8 cellular contexts compared by ENCODE assay signal in the genomic region with DNA sequence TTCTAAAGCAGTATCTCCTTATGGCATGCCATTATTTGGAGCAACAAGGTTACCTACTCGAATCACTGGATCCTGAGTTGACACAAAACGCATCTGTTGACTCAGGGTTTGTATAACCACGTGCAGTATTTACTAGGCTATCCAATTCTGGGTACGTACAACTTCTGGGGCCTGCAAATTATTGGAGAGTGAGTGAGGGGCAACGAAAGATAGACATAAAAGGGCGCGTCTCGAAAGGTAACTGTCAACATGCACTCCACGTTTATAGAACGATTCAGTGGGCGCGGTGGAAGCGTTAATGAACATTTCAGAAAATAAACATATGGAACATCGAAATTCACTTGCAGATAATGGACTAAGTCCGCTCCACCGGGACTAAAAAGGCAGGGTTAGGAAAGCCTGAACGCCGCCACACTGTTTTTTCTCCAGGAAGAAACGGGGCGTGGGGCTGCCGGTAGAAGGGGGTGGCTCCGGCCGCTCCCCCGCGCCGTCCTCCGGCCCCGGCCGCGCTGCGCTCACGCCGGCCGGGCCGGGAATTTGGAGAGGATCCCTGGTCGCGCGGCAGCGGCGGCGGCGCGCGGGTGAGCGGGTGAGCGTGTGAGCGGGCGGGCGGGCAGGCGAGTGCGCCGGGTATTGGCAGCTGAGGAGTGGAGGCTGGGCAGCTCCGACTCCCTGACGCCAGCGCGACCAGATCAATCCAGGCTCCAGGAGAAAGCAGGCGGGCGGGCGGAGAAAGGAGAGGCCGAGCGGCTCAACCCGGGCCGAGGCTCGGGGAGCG. TPM values are rescaled to one million over a fixed set of nuclear protein-coding genes. Genes with fewer than 3 reads are reported as not detected.
DNase-seq lines count a peak whose midpoint lies in the region; ATAC-seq and TF ChIP-seq lines count a peak whose summit lies in the region.

Gene SMAD1, plus strand, starts transcription at position 690 of the 778 bp plus-strand sequence. CDS start 32,761 bp downstream, outside the sequence.

- DNase-seq in NCI-H345 (lab: John Stamatoyannopoulos, UW) = peak; percentile 40
- DNase-seq in NCI-H345 treated with DMSO at 0.1 percent for 48 hours (lab: John Stamatoyannopoulos, UW; ENCODE audit: unreplicated experiment) = no peak
- peak; percentile 36 for DNase-seq in NCI-H146 treated with DMSO at 0.1 percent for 48 hours (lab: John Stamatoyannopoulos, UW; ENCODE audit: unreplicated experiment)
- peak; percentile 79 for DNase-seq in WTC11 (ENCODE audit: low spot score)
- DNase-seq in dermis microvascular lymphatic vessel endothelial cell (ENCODE audit: low read depth in 2 of 2) = peak in 1 of 2 donors; percentile 84
- peak; percentile 93 for DNase-seq in left lobe of liver (ENCODE audit: low spot score)
- peak in 3 of 4 experiments; percentile 13 to 38 (median 33) for DNase-seq in stimulated activated CD4-positive, alpha-beta T cell treated with anti-CD3 and anti-CD28 coated beads, Interleukin-1b, Interleukin-23, amount 100 ng/mL, for 24 hours (ENCODE audit: low read depth in 4 of 4, low spot score in 1 of 4)

- peak; percentile 60 for ATAC-seq in HG02642 (IDR thresholded peaks at IDR 0.05; ENCODE audit: poor library complexity, unreplicated experiment)
- ATAC-seq in WTC11 = peak; percentile 81
- ATAC-seq in left lobe of liver = peak; percentile 93

- POLR2A ChIA-PET in WTC11 (lab: Charles Lee) = no interaction called here

- peak within 1 kb of the TSS; percentile 85 for H3K4me3 Mint-ChIP-seq in WTC11

- no peak for TF ChIP-seq CTCF in WTC11 (IDR thresholded peaks at IDR 0.05)

- peaks cover 13% of the 10 kb centered on the region for H3K27me3 Mint-ChIP-seq in WTC11 (ENCODE audit: low read depth)

- H3K36me3 Mint-ChIP-seq in WTC11 = peaks cover 5% of the 10 kb centered on the region; the same call in 1 of the 2 replicates

- CTCF ChIA-PET in WTC11 (lab: Charles Lee) = interaction anchor here (1.2 kb wide), 1 partner anchor 248 kb away, joined by 3 read pairs; no protein-coding TSS in a partner anchor

- H3K4me1 Mint-ChIP-seq in WTC11 = peaks cover 13% of the 10 kb centered on the region

- H3K27ac Mint-ChIP-seq in WTC11 = peak within 1 kb of the TSS; percentile 39; the same call in 1 of the 2 replicates

- peaks cover 7% of the 10 kb centered on the region for H3K9me3 Mint-ChIP-seq in WTC11

TF ChIP-seq in WTC11, 78 proteins besides CTCF, POLR2A, EP300 and RAD21 (continues in another document):
- TF ChIP-seq CBFB (CRISPR knock-in tag; IDR thresholded peaks at IDR 0.05; ENCODE audit: low read depth) (no peak), NR3C1 (CRISPR knock-in tag; conservative IDR thresholded peaks at IDR 0.05; ENCODE audit: low read depth) (no peak), CREB1 (CRISPR knock-in tag; IDR thresholded peaks at IDR 0.05) (no peak), PREB (CRISPR knock-in tag; IDR thresholded peaks at IDR 0.05; ENCODE audit: borderline replicate concordance) (no peak), ESRRA (CRISPR knock-in tag; IDR thresholded peaks at IDR 0.05; ENCODE audit: borderline replicate concordance) (0 out of 2 replicates have a peak, but pooled peaks have one; percentile 68), ATF1 (CRISPR knock-in tag; IDR thresholded peaks at IDR 0.05) (no peak), ZBTB21 (CRISPR knock-in tag; IDR thresholded peaks at IDR 0.05; ENCODE audit: borderline replicate concordance) (no peak), TEAD4 (CRISPR knock-in tag; IDR thresholded peaks at IDR 0.05) (no peak), TCF7 (CRISPR knock-in tag; IDR thresholded peaks at IDR 0.05; ENCODE audit: low read depth) (0 out of 2 replicates have a peak, but pooled peaks have one; percentile 35), TEAD1 (CRISPR knock-in tag; IDR thresholded peaks at IDR 0.05) (0 out of 2 replicates have a peak, but pooled peaks have one; percentile 43)
- TF ChIP-seq, protein P1, sequence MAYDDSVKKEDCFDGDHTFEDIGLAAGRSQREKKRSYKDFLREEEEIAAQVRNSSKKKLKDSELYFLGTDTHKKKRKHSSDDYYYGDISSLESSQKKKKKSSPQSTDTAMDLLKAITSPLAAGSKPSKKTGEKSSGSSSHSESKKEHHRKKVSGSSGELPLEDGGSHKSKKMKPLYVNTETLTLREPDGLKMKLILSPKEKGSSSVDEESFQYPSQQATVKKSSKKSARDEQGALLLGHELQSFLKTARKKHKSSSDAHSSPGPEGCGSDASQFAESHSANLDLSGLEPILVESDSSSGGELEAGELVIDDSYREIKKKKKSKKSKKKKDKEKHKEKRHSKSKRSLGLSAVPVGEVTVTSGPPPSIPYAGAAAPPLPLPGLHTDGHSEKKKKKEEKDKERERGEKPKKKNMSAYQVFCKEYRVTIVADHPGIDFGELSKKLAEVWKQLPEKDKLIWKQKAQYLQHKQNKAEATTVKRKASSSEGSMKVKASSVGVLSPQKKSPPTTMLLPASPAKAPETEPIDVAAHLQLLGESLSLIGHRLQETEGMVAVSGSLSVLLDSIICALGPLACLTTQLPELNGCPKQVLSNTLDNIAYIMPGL (CRISPR knock-in tag; IDR thresholded peaks at IDR 0.05) = no peak
- TF ChIP-seq, protein P2, sequence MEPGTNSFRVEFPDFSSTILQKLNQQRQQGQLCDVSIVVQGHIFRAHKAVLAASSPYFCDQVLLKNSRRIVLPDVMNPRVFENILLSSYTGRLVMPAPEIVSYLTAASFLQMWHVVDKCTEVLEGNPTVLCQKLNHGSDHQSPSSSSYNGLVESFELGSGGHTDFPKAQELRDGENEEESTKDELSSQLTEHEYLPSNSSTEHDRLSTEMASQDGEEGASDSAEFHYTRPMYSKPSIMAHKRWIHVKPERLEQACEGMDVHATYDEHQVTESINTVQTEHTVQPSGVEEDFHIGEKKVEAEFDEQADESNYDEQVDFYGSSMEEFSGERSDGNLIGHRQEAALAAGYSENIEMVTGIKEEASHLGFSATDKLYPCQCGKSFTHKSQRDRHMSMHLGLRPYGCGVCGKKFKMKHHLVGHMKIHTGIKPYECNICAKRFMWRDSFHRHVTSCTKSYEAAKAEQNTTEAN (CRISPR knock-in tag; IDR thresholded peaks at IDR 0.05) = peak; percentile 56; the same call in 1 of the 2 replicates
- TF ChIP-seq, protein P3, sequence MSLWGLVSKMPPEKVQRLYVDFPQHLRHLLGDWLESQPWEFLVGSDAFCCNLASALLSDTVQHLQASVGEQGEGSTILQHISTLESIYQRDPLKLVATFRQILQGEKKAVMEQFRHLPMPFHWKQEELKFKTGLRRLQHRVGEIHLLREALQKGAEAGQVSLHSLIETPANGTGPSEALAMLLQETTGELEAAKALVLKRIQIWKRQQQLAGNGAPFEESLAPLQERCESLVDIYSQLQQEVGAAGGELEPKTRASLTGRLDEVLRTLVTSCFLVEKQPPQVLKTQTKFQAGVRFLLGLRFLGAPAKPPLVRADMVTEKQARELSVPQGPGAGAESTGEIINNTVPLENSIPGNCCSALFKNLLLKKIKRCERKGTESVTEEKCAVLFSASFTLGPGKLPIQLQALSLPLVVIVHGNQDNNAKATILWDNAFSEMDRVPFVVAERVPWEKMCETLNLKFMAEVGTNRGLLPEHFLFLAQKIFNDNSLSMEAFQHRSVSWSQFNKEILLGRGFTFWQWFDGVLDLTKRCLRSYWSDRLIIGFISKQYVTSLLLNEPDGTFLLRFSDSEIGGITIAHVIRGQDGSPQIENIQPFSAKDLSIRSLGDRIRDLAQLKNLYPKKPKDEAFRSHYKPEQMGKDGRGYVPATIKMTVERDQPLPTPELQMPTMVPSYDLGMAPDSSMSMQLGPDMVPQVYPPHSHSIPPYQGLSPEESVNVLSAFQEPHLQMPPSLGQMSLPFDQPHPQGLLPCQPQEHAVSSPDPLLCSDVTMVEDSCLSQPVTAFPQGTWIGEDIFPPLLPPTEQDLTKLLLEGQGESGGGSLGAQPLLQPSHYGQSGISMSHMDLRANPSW (CRISPR knock-in tag; conservative IDR thresholded peaks at IDR 0.05; ENCODE audit: low read depth) = no peak

RNA-seq across cellular contexts. Expression of gene SMAD1, which starts in this region (rescaled TPM):
- total RNA-seq in WTC11 (2021) = 14.1 to 15.4 TPM (median 15.1 TPM) in 3 replicates
- total RNA-seq in dermis microvascular lymphatic vessel endothelial cell = 68.4 and 78.8 TPM in 2 replicates
- total RNA-seq in left lobe of liver = 15.3 TPM
